9 cellular contexts compared by ENCODE assay signal in the genomic region with DNA sequence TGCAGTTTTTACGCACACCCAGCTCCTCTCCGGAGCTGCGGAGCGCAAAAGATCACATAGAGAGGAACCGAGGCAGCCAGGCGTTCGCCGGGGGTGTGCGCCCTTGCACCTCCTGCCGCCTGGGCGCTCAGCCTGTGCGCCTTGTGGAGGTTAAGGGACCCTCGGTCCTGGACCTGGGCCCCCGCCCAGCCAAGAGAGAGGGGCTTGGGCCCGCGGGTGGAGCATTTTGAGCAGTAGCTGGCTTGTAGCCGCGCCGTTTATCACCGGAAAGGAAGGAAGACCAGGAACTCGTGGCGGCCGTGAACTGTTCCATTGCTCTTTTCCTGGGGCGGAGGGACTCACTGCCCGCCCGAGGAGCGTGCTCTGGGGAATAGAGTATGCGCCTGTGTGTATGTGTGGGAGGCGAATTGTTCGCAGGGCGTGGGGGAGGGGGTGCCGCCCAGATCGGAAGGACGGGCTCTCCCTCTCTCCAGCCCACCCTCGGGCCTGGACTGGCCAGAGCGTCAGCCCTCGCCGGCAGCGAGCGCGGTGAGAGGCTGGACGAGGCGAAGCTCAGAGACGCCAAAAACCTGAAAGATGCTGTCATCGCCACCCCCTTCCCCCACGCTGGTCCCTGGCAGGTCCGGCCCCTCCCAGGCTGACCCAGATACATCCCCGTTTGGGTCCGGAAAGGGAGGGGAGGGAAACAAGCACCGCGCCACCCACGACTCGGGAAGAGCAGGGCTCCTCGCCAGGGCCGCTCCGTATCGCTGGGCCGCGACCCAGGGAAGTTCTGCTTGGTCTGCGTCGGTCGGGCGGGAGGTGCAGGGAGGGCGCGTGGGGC. TPM values are rescaled to one million over a fixed set of nuclear protein-coding genes. Genes with fewer than 3 reads are reported as not detected.
A peak's percentile ranks its signal among the peaks of the same experiment; 100 is the strongest.
DNase-seq lines count a peak whose midpoint lies in the region; FAIRE-seq and TF ChIP-seq lines count a peak whose summit lies in the region.
"Had no signal": no experiment of that assay in that cellular context is flagged by ENCODE, and none has a peak within 500 bp of the region (broad histone marks: within the 10 kb centered on the region; RNA-seq: fewer than 3 reads in every experiment).

No MANE protein-coding gene starts in this region.

- H3K4me1 Mint-ChIP-seq in Caco-2 (ENCODE audit: low read depth, unreplicated experiment): no peaks in the 10 kb centered on the region
- H3K4me1 Mint-ChIP-seq in neural progenitor cell: peaks cover 13% of the 10 kb centered on the region
- no peaks in the 10 kb centered on the region for H3K4me1 Mint-ChIP-seq in activated naive CD8-positive, alpha-beta T cell treated with anti-CD3 and anti-CD28 coated beads for 36 hours

- H2AFZ ChIP-seq in neural progenitor cell (replicated peaks): peak overlapping the region; percentile 64

- H3K27ac ChIP-seq in neural progenitor cell: no peak overlapping the region
- no peak overlapping the region for H3K27ac ChIP-seq in small intestine (ENCODE audit: low read depth in 1 of 2, low read length in 1 of 2)

- H3K9me3 ChIP-seq in Caco-2: peaks cover 9% of the 10 kb centered on the region
- H3K9me3 ChIP-seq in neural progenitor cell (ENCODE audit: low read depth): no peaks in the 10 kb centered on the region
- H3K9me3 ChIP-seq in small intestine (ENCODE audit: control insufficient read depth, low read depth): no peaks in the 10 kb centered on the region

- H3K36me3 ChIP-seq in Caco-2 (ENCODE audit: control insufficient read depth, insufficient read depth, low read length): no peaks in the 10 kb centered on the region
- no peaks in the 10 kb centered on the region for H3K36me3 ChIP-seq in neural progenitor cell
- H3K36me3 ChIP-seq in small intestine (ENCODE audit: control insufficient read depth in 2 of 2, insufficient read depth in 2 of 2, low read length in 2 of 2): no peaks in the 10 kb centered on the region

- H3K27ac Mint-ChIP-seq in Caco-2 (ENCODE audit: unreplicated experiment): no peak overlapping the region
- H3K27ac Mint-ChIP-seq in neural progenitor cell: no peak overlapping the region
- no peak overlapping the region for H3K27ac Mint-ChIP-seq in activated naive CD8-positive, alpha-beta T cell treated with anti-CD3 and anti-CD28 coated beads for 36 hours
- H3K27ac Mint-ChIP-seq: activated CD4-positive, alpha-beta T cell treated with anti-CD3 and anti-CD28 coated beads, Interleukin-2, amount 10 ng/mL, durations not matched to agents 7 days and 5 days had no signal

- H3K27me3 Mint-ChIP-seq in Caco-2 (ENCODE audit: insufficient read depth, unreplicated experiment) (peaks cover 33% of the 10 kb centered on the region), neural progenitor cell (ENCODE audit: insufficient read depth, low read depth) (peaks cover 45% of the 10 kb centered on the region)
- peaks cover 67% of the 10 kb centered on the region for H3K27me3 Mint-ChIP-seq in activated naive CD8-positive, alpha-beta T cell treated with anti-CD3 and anti-CD28 coated beads for 36 hours

- POLR2A ChIA-PET in Caco-2 (lab: Charles Lee): no interaction called here

- no TSS peak for BruUV-seq in Caco-2 (replicated peaks; lab: Mats Ljungman, UMichigan)

- H4K20me1 ChIP-seq in neural progenitor cell (ENCODE audit: low read depth): peaks cover 6% of the 10 kb centered on the region

- intact Hi-C loops in Caco-2 (cut with micrococcal nuclease; ENCODE audit: unreplicated experiment): no loop called here

- H3K4me3 ChIP-seq in Caco-2 (ENCODE audit: low read depth, low read length) (peak overlapping the region; percentile 38), neural progenitor cell (peak overlapping the region; percentile 49), small intestine (ENCODE audit: low read depth in 1 of 2, low read length in 2 of 2) (peak overlapping the region in 1 of 2 donors; percentile 16)

- WGBS in small intestine, 3 donors: 2 to 4% (median 3%) methylated on average over 56 to 65 of the region's 65 CpGs

- no peaks in the 10 kb centered on the region for H3K36me3 Mint-ChIP-seq in Caco-2 (ENCODE audit: insufficient read depth, unreplicated experiment)
- no peaks in the 10 kb centered on the region for H3K36me3 Mint-ChIP-seq in neural progenitor cell
- H3K36me3 Mint-ChIP-seq in activated naive CD8-positive, alpha-beta T cell treated with anti-CD3 and anti-CD28 coated beads for 36 hours: peaks cover 2% of the 10 kb centered on the region

- H3F3A ChIP-seq in neural progenitor cell (ENCODE audit: low read depth): no peaks in the 10 kb centered on the region

- H3K4me1 ChIP-seq in Caco-2 (no peaks in the 10 kb centered on the region), neural progenitor cell (peaks cover 8% of the 10 kb centered on the region), small intestine (ENCODE audit: control insufficient read depth in 2 of 2, insufficient read depth in 1 of 2, low read depth in 1 of 2, low read length in 1 of 2) (peaks cover 2% of the 10 kb centered on the region in 2 donors)

- no peak for TF ChIP-seq CTCF in Caco-2 (IDR thresholded peaks at IDR 0.05; ENCODE audit: insufficient read depth in 1 of 2, low read depth in 1 of 2, low read length in 1 of 2, severe bottlenecking in 1 of 2, unreplicated experiment in 1 of 2)
- TF ChIP-seq CTCF in neural progenitor cell (IDR thresholded peaks at IDR 0.05): no peak

- CTCF ChIA-PET in Caco-2 (lab: Charles Lee): no interaction called here

- peaks cover 22% of the 10 kb centered on the region for H3K9me3 Mint-ChIP-seq in Caco-2 (ENCODE audit: unreplicated experiment)
- peaks cover 18% of the 10 kb centered on the region for H3K9me3 Mint-ChIP-seq in neural progenitor cell
- peaks cover 2% of the 10 kb centered on the region for H3K9me3 Mint-ChIP-seq in activated naive CD8-positive, alpha-beta T cell treated with anti-CD3 and anti-CD28 coated beads for 36 hours
- H3K9me3 Mint-ChIP-seq: activated CD4-positive, alpha-beta T cell treated with anti-CD3 and anti-CD28 coated beads, Interleukin-2, amount 10 ng/mL, durations not matched to agents 7 days and 5 days had no signal

- no peak overlapping the region for H3K9ac ChIP-seq in neural progenitor cell

- peak in 1 of 2 experiments; percentile 18 for DNase-seq in Caco-2
- DNase-seq in NCI-H345 treated with DMSO at 0.1 percent for 48 hours (lab: John Stamatoyannopoulos, UW; ENCODE audit: unreplicated experiment): peak; percentile 63
- DNase-seq in fibroblast of peridontal ligament (ENCODE audit: extremely low read depth): peak; percentile 29
- peak; percentile 66 for DNase-seq in neural progenitor cell (ENCODE audit: low spot score)
- DNase-seq in NCI-H446 (lab: John Stamatoyannopoulos, UW): no peak
- DNase-seq in small intestine: no peak
- no peak for DNase-seq in HK-2 (ENCODE audit: unreplicated experiment)
- no peak for DNase-seq in activated naive CD8-positive, alpha-beta T cell treated with anti-CD3 and anti-CD28 coated beads for 36 hours
- DNase-seq: activated CD4-positive, alpha-beta T cell treated with anti-CD3 and anti-CD28 coated beads, Interleukin-2, amount 10 ng/mL, durations not matched to agents 7 days and 5 days had no signal

- H3K4me3 Mint-ChIP-seq in Caco-2 (ENCODE audit: unreplicated experiment) (peak overlapping the region; percentile 70), neural progenitor cell (peak overlapping the region; percentile 90)
- H3K4me3 Mint-ChIP-seq in activated naive CD8-positive, alpha-beta T cell treated with anti-CD3 and anti-CD28 coated beads for 36 hours: no peak overlapping the region
- H3K4me3 Mint-ChIP-seq: activated CD4-positive, alpha-beta T cell treated with anti-CD3 and anti-CD28 coated beads, Interleukin-2, amount 10 ng/mL, durations not matched to agents 7 days and 5 days had no signal

- no peak for FAIRE-seq in small intestine (lab: Jason Lieb, UNC)

- peaks cover 7% of the 10 kb centered on the region for H3K27me3 ChIP-seq in Caco-2 (replicated peaks; ENCODE audit: control insufficient read depth, insufficient read depth, low read length)
- H3K27me3 ChIP-seq in neural progenitor cell: peaks cover 88% of the 10 kb centered on the region
- H3K27me3 ChIP-seq in small intestine (ENCODE audit: control insufficient read depth in 2 of 2, insufficient read depth in 2 of 2, low read length in 2 of 2): peaks cover 11 to 30% of the 10 kb centered on the region in 2 donors

- peak overlapping the region; percentile 89 for H3K4me2 ChIP-seq in neural progenitor cell

- H3K79me2 ChIP-seq in neural progenitor cell (ENCODE audit: low read depth): no peaks in the 10 kb centered on the region

RNA-seq across cellular contexts. Expression of gene WNT2, which starts 1.2 kb away (rescaled TPM):
- not detected in 2 replicates for total RNA-seq in Caco-2 (2022)
- not detected in 2 replicates for total RNA-seq in neural progenitor cell (ENCODE audit: low replicate concordance)
- under 1 TPM in 1 of 3 donors, not detected in 2; 0.61 TPM for polyA plus RNA-seq in small intestine
- total RNA-seq in activated naive CD8-positive, alpha-beta T cell treated with anti-CD3 and anti-CD28 coated beads for 36 hours: not detected
- total RNA-seq: activated CD4-positive, alpha-beta T cell treated with anti-CD3 and anti-CD28 coated beads, Interleukin-2, amount 10 ng/mL, durations not matched to agents 7 days and 5 days had no signal

Comparison
In these comparisons a context has a peak if more than half of its experiments do, and no peak if none do; other contexts are left out.
1. DNase-seq: peak in NCI-H345 treated with DMSO at 0.1 percent for 48 hours (single experiment), fibroblast of peridontal ligament (single experiment) and neural progenitor cell (single experiment); none in NCI-H446 (0 of 2), small intestine (single experiment), HK-2 (single experiment) and activated naive CD8-positive, alpha-beta T cell treated with anti-CD3 and anti-CD28 coated beads for 36 hours (single experiment).